Comparison of ENCODE assay signal across 26 cellular contexts in genomic region chr2:162143969-162144368, GRCh38. TPM values are rescaled to one million over a fixed set of nuclear protein-coding genes. Genes with fewer than 3 reads are reported as not detected.
DNase-seq lines count a peak whose midpoint lies in the region; ATAC-seq, FAIRE-seq and TF ChIP-seq lines count a peak whose summit lies in the region.
"Had no signal": no experiment of that assay in that cellular context is flagged by ENCODE, and none has a peak within 500 bp of the region (broad histone marks: within the 10 kb centered on the region; RNA-seq: fewer than 3 reads in every experiment).

No MANE protein-coding gene starts in this region.

- DNase-seq in Caco-2 (no peak), HFFc6 (no peak), PC-3 (no peak), endodermal cell (no peak), D341Med (ENCODE audit: low spot score) (no peak), frontal cortex (ENCODE audit: low spot score in 2 of 2) (no peak)
- DNase-seq: Calu3; CD4-positive, alpha-beta memory T cell; GDM1; H7; KG1; NCI-H1105 treated with DMSO at 0.1 percent for 48 hours; NCI-H2029 treated with DMSO at 0.1 percent for 48 hours; NCI-H2171; NCI-H345; NCI-H524 treated with DMSO at 0.1 percent for 48 hours had no signal

- POLR2A ChIA-PET in Caco-2 (lab: Charles Lee) (no interaction called here), PC-3 (lab: Charles Lee; ENCODE audit: unreplicated experiment) (no interaction called here)

- no peak for FAIRE-seq in frontal cortex (lab: Jason Lieb, UNC)
- FAIRE-seq: GM19239, RCC 7860 had no signal

- ATAC-seq in PC-3 (no peak), HG03354 (IDR thresholded peaks at IDR 0.05; ENCODE audit: poor library complexity, severe bottlenecking, unreplicated experiment) (no peak), GM21360 (IDR thresholded peaks at IDR 0.05; ENCODE audit: unreplicated experiment) (no peak)
- ATAC-seq: Right ventricle myocardium inferior had no signal

- H4K20me1 ChIP-seq in PC-3 (ENCODE audit: low read length): no peaks in the 10 kb centered on the region
- H4K20me1 ChIP-seq: BLaER1 had no signal

- no peaks in the 10 kb centered on the region for H3K27me3 ChIP-seq in Caco-2 (replicated peaks; ENCODE audit: control insufficient read depth, insufficient read depth, low read length)
- H3K27me3 ChIP-seq in PC-3 (ENCODE audit: low read length): no peaks in the 10 kb centered on the region
- H3K27me3 ChIP-seq in endodermal cell (ENCODE audit: control insufficient read depth, insufficient read depth, low read length, poor library complexity, severe bottlenecking): no peaks in the 10 kb centered on the region
- H3K27me3 ChIP-seq: BLaER1 had no signal

- peak; percentile 11 to 21 for TF ChIP-seq CTCF in Caco-2 (IDR thresholded peaks at IDR 0.05; ENCODE audit: insufficient read depth in 1 of 2, low read depth in 1 of 2, low read length in 1 of 2, severe bottlenecking in 1 of 2, unreplicated experiment in 1 of 2)
- TF ChIP-seq CTCF in HFFc6 (IDR thresholded peaks at IDR 0.05): peak; percentile 18; the same call in 1 of the 2 replicates
- TF ChIP-seq CTCF in PC-3 (conservative IDR thresholded peaks at IDR 0.05; ENCODE audit: low read depth, low read length): peak; percentile 49
- TF ChIP-seq CTCF in endodermal cell (conservative IDR thresholded peaks at IDR 0.05): peak; percentile 35

- H3K36me3 Mint-ChIP-seq in Caco-2 (ENCODE audit: insufficient read depth, unreplicated experiment) (no peaks in the 10 kb centered on the region), HFFc6 (ENCODE audit: low read depth) (no peaks in the 10 kb centered on the region), endodermal cell (ENCODE audit: low read depth) (no peaks in the 10 kb centered on the region)
- H3K36me3 Mint-ChIP-seq: CD4-positive, alpha-beta memory T cell had no signal

- H3K36me3 ChIP-seq in Caco-2 (ENCODE audit: control insufficient read depth, insufficient read depth, low read length) (no peaks in the 10 kb centered on the region), PC-3 (ENCODE audit: low read depth, low read length) (no peaks in the 10 kb centered on the region), endodermal cell (ENCODE audit: control insufficient read depth, insufficient read depth, low read length) (no peaks in the 10 kb centered on the region)
- H3K36me3 ChIP-seq: BLaER1 had no signal

- CTCF ChIA-PET in Caco-2 (lab: Charles Lee): no interaction called here
- CTCF ChIA-PET in PC-3 (lab: Charles Lee): interaction anchor here (0.6 kb wide), 1 partner anchor 158 kb away, joined by 4 read pairs; no protein-coding TSS in a partner anchor

- H3F3A ChIP-seq in PC-3 (ENCODE audit: low read length, unreplicated experiment): no peaks in the 10 kb centered on the region

- intact Hi-C loops in Caco-2 (cut with micrococcal nuclease; ENCODE audit: unreplicated experiment): no loop called here
- intact Hi-C loops in PC-3 (cut with micrococcal nuclease): no loop called here

- no peak overlapping the region for H3K4me3 ChIP-seq in Caco-2 (ENCODE audit: low read depth, low read length)
- no peak overlapping the region for H3K4me3 ChIP-seq in PC-3 (ENCODE audit: low read length)
- no peak overlapping the region for H3K4me3 ChIP-seq in endodermal cell (ENCODE audit: low read length)
- H3K4me3 ChIP-seq: BLaER1, SK-N-MC had no signal

- no peaks in the 10 kb centered on the region for H3K79me2 ChIP-seq in PC-3 (ENCODE audit: low read length)

- WGBS in endodermal cell (ENCODE audit: insufficient coverage in 1 of 2, insufficient read length in 1 of 2), 2 experiments: 82 to 86% methylated on average over 4 of the region's 4 CpGs

- H3K9ac ChIP-seq in PC-3 (ENCODE audit: low read length): no peak overlapping the region
- no peak overlapping the region for H3K9ac ChIP-seq in endodermal cell (ENCODE audit: extremely low read depth, low read length, poor library complexity, severe bottlenecking)
- H3K9ac ChIP-seq: BLaER1 had no signal

- H3K27ac ChIP-seq in PC-3 (ENCODE audit: low read length) (no peak overlapping the region), endodermal cell (ENCODE audit: low read depth, low read length) (no peak overlapping the region)
- H3K27ac ChIP-seq: BLaER1, HL-60, SK-N-MC had no signal

- H3K9me3 ChIP-seq in Caco-2 (no peaks in the 10 kb centered on the region), PC-3 (ENCODE audit: low read length) (no peaks in the 10 kb centered on the region), endodermal cell (ENCODE audit: control insufficient read depth, low read length) (no peaks in the 10 kb centered on the region)
- H3K9me3 ChIP-seq: BLaER1 had no signal

- H3K4me3 Mint-ChIP-seq in Caco-2 (ENCODE audit: unreplicated experiment) (no peak overlapping the region), HFFc6 (no peak overlapping the region), endodermal cell (no peak overlapping the region)
- H3K4me3 Mint-ChIP-seq: CD4-positive, alpha-beta memory T cell had no signal

- H3K9me3 Mint-ChIP-seq in Caco-2 (ENCODE audit: unreplicated experiment) (no peaks in the 10 kb centered on the region), HFFc6 (no peaks in the 10 kb centered on the region), endodermal cell (no peaks in the 10 kb centered on the region)
- H3K9me3 Mint-ChIP-seq: CD4-positive, alpha-beta memory T cell had no signal

- BruUV-seq in Caco-2 (replicated peaks; lab: Mats Ljungman, UMichigan): no TSS peak
- no TSS peak for BruUV-seq in PC-3 (replicated peaks; lab: Mats Ljungman, UMichigan)

- H3K27ac Mint-ChIP-seq in Caco-2 (ENCODE audit: unreplicated experiment) (no peak overlapping the region), HFFc6 (no peak overlapping the region), endodermal cell (no peak overlapping the region)
- H3K27ac Mint-ChIP-seq: CD4-positive, alpha-beta memory T cell had no signal

- no peaks in the 10 kb centered on the region for H3K4me1 ChIP-seq in Caco-2
- H3K4me1 ChIP-seq in PC-3 (ENCODE audit: insufficient read depth, low read length): peaks cover 13% of the 10 kb centered on the region
- no peaks in the 10 kb centered on the region for H3K4me1 ChIP-seq in endodermal cell (ENCODE audit: control insufficient read depth, insufficient read depth, low read length)

- H2AFZ ChIP-seq in PC-3 (ENCODE audit: low read length): no peak overlapping the region

- H3K27me3 Mint-ChIP-seq in Caco-2 (ENCODE audit: insufficient read depth, unreplicated experiment) (peaks cover 17% of the 10 kb centered on the region), HFFc6 (ENCODE audit: insufficient read depth) (no peaks in the 10 kb centered on the region; the same call in 1 of the 2 replicates), endodermal cell (ENCODE audit: insufficient read depth) (no peaks in the 10 kb centered on the region)

- H3K4me2 ChIP-seq in PC-3 (ENCODE audit: low read length): no peak overlapping the region
- H3K4me2 ChIP-seq: BLaER1 had no signal

- H3K9me2 ChIP-seq in PC-3 (replicated peaks; ENCODE audit: low read length): no peaks in the 10 kb centered on the region

- H3K4me1 Mint-ChIP-seq in Caco-2 (ENCODE audit: low read depth, unreplicated experiment) (no peaks in the 10 kb centered on the region), HFFc6 (ENCODE audit: low read depth) (peaks cover 19% of the 10 kb centered on the region), endodermal cell (no peaks in the 10 kb centered on the region)
- H3K4me1 Mint-ChIP-seq: CD4-positive, alpha-beta memory T cell had no signal

RNA-seq across cellular contexts. Expression of gene GCG, which starts 8.1 kb away (rescaled TPM):
- total RNA-seq in Caco-2 (2022) (not detected in 2 replicates), PC-3 (2014; rRNA removed) (not detected in 2 replicates), endodermal cell (not detected), frontal cortex (0.41 TPM)
- not detected for total RNA-seq in HFFc6 (2021; fragmentation: NEBNext Ultra II Directional; extraction: Animal tissue kit (Norgen Biotek cat#: 25700))
- 0.28 TPM for polyA plus RNA-seq in endodermal cell (2013, experiment 1 of 2)
- polyA plus RNA-seq in endodermal cell (2013, experiment 2 of 2): 0.50 TPM
- total RNA-seq: Calu3; CD4-positive, alpha-beta memory T cell; H7; HT-29; Right ventricle myocardium inferior; T-helper 2 cell treated with Interferon-gamma antibody and Interleukin-4, amounts not matched to agents 100 ng/mL and 5 ng/mL, for 36 hours had no signal
- polyA plus RNA-seq: CD4-positive, alpha-beta memory T cell had no signal
